In the genomic region with DNA sequence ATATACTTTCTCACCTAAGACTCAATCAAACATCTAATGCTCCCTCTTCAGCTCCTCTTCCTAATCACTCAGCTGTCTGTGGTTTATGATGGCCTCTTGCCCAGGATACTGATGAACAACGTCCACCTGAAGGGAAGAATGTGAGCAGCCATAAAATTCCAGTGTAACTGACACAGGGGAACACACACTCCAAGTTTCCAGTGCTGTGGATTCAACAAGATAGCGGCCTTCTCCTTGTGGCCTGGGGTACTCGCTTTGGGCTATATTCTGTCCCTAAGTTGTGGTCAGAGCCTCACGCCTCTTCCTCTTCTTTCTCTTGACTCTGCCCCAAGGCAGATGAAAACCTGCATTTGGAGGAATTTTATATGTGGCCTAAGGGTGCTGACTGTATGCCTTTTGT, we compare ENCODE assay signal across 12 cellular contexts. TPM values are rescaled to one million over a fixed set of nuclear protein-coding genes. Genes with fewer than 3 reads are reported as not detected.
A peak's percentile ranks its signal among the peaks of the same experiment; 100 is the strongest.
DNase-seq lines count a peak whose midpoint lies in the region; ATAC-seq, FAIRE-seq and TF ChIP-seq lines count a peak whose summit lies in the region.
"Had no signal": no experiment of that assay in that cellular context is flagged by ENCODE, and none has a peak within 500 bp of the region (broad histone marks: within the 10 kb centered on the region; RNA-seq: fewer than 3 reads in every experiment).

No MANE protein-coding gene starts in this region.

- in situ Hi-C loops in gastrocnemius medialis (cut with MboI; ENCODE audit: low sequenced_read_pairs in 4 of 4): loop anchor here in 1 of 4 donors (25.0 kb wide), 1 partner anchor 768 kb away; the partner anchor contains the start of gene ACO1

- intact Hi-C loops in activated CD4-positive, alpha-beta T cell treated with anti-CD3 and anti-CD28 coated beads for 36 hours (cut with DNase I, micrococcal nuclease): no loop called here
- intact Hi-C loops in gastrocnemius medialis (cut with DNase I; ENCODE audit: low total_unique reads): no loop called here

- no peak overlapping the region for H3K4me3 ChIP-seq in gastrocnemius medialis
- H3K4me3 ChIP-seq: colonic mucosa, ovary had no signal

- POLR2A ChIA-PET in activated CD4-positive, alpha-beta T cell treated with anti-CD3 and anti-CD28 coated beads for 36 hours (lab: Charles Lee): interaction anchor here (0.6 kb wide), 2 partner anchors 10 to 32 kb away, joined by 4 to 5 read pairs; no protein-coding TSS in a partner anchor

- no peak overlapping the region for H3K4me3 Mint-ChIP-seq in activated CD4-positive, alpha-beta T cell treated with anti-CD3 and anti-CD28 coated beads for 36 hours
- H3K4me3 Mint-ChIP-seq in effector memory CD8-positive, alpha-beta T cell: peak overlapping the region; percentile 57 to 73

- H3K27ac ChIP-seq in gastrocnemius medialis: peak overlapping the region; percentile 30 to 99 (median 99)
- H3K27ac ChIP-seq: colonic mucosa, ovary had no signal

- FAIRE-seq in RCC 7860 (lab: Jason Lieb, UNC): peak; percentile 57
- FAIRE-seq: TTC549 had no signal

- no peak for ATAC-seq in activated CD4-positive, alpha-beta T cell treated with anti-CD3 and anti-CD28 coated beads for 36 hours
- no peak for ATAC-seq in effector memory CD8-positive, alpha-beta T cell (replicated peaks)
- ATAC-seq in gastrocnemius medialis: no peak

- no peaks in the 10 kb centered on the region for H3K36me3 ChIP-seq in gastrocnemius medialis
- H3K36me3 ChIP-seq: colonic mucosa, ovary had no signal

- H3K9me3 ChIP-seq in gastrocnemius medialis: no peaks in the 10 kb centered on the region
- H3K9me3 ChIP-seq: colonic mucosa, ovary had no signal

- no peaks in the 10 kb centered on the region for H3K27me3 ChIP-seq in gastrocnemius medialis
- H3K27me3 ChIP-seq: colonic mucosa, ovary had no signal

- no peak for TF ChIP-seq CTCF in gastrocnemius medialis (IDR thresholded peaks at IDR 0.05 in 4 of 5, conservative IDR thresholded peaks at IDR 0.05 in 1 of 5)

- H3K36me3 Mint-ChIP-seq in activated CD4-positive, alpha-beta T cell treated with anti-CD3 and anti-CD28 coated beads for 36 hours (ENCODE audit: low read depth): peaks cover 16% of the 10 kb centered on the region
- H3K36me3 Mint-ChIP-seq in effector memory CD8-positive, alpha-beta T cell (ENCODE audit: insufficient read depth): peaks cover 53% of the 10 kb centered on the region

- CTCF ChIA-PET in activated CD4-positive, alpha-beta T cell treated with anti-CD3 and anti-CD28 coated beads for 36 hours (lab: Charles Lee): interaction anchor here (0.7 kb wide), 1 partner anchor 23 kb away, joined by 3 read pairs; no protein-coding TSS in a partner anchor

- peak overlapping the region; percentile 72 for H3K27ac Mint-ChIP-seq in activated CD4-positive, alpha-beta T cell treated with anti-CD3 and anti-CD28 coated beads for 36 hours
- H3K27ac Mint-ChIP-seq in effector memory CD8-positive, alpha-beta T cell: peak overlapping the region; percentile 93 to 98

- H3K9me3 Mint-ChIP-seq in activated CD4-positive, alpha-beta T cell treated with anti-CD3 and anti-CD28 coated beads for 36 hours (ENCODE audit: low read depth): no peaks in the 10 kb centered on the region
- H3K9me3 Mint-ChIP-seq in effector memory CD8-positive, alpha-beta T cell: no peaks in the 10 kb centered on the region

- H3K4me1 Mint-ChIP-seq in activated CD4-positive, alpha-beta T cell treated with anti-CD3 and anti-CD28 coated beads for 36 hours: peaks cover 90% of the 10 kb centered on the region
- H3K4me1 Mint-ChIP-seq in effector memory CD8-positive, alpha-beta T cell (ENCODE audit: low read depth in 2 of 2): peaks cover 82 to 91% of the 10 kb centered on the region in 2 donors

- DNase-seq in activated CD4-positive, alpha-beta T cell treated with anti-CD3 and anti-CD28 coated beads for 36 hours: no peak
- no peak for DNase-seq in activated CD4-positive, alpha-beta T cell treated with anti-CD3 and anti-CD28 coated beads, Interleukin-2, amount 50 U/mL, for 1 hour
- DNase-seq in RCC 7860 (ENCODE audit: low spot score) (peak; percentile 27), gastrocnemius medialis (no peak), cerebellum (ENCODE audit: low spot score) (no peak), OCI-M2 (lab: John Stamatoyannopoulos, UW; ENCODE audit: unreplicated experiment) (no peak), retina (no peak)
- DNase-seq in effector memory CD8-positive, alpha-beta T cell: no peak
- DNase-seq: colonic mucosa, NCI-H1417 treated with DMSO at 0.1 percent for 48 hours, ovary had no signal

- peaks cover 78 to 79% of the 10 kb centered on the region in 2 donors for H3K4me1 ChIP-seq in gastrocnemius medialis

- TF ChIP-seq POLR2A in gastrocnemius medialis (IDR thresholded peaks at IDR 0.05): no peak

- no peaks in the 10 kb centered on the region for H3K27me3 Mint-ChIP-seq in activated CD4-positive, alpha-beta T cell treated with anti-CD3 and anti-CD28 coated beads for 36 hours
- no peaks in the 10 kb centered on the region for H3K27me3 Mint-ChIP-seq in effector memory CD8-positive, alpha-beta T cell

RNA-seq across cellular contexts. Expression of gene B4GALT1, which starts 11.7 kb away (rescaled TPM):
- total RNA-seq in activated CD4-positive, alpha-beta T cell treated with anti-CD3 and anti-CD28 coated beads for 36 hours: 10 to 100 TPM; 44.5 to 47.1 TPM
- total RNA-seq in gastrocnemius medialis: 10 to 100 TPM; 24.2 to 56.2 (median 42.7) TPM
- 2.8 TPM for total RNA-seq in cerebellum
